21 cellular contexts compared by ENCODE assay signal in genomic region chr3:20100106-20100605, GRCh38. TPM values are rescaled to one million over a fixed set of nuclear protein-coding genes. Genes with fewer than 3 reads are reported as not detected.
DNase-seq lines count a peak whose midpoint lies in the region; ATAC-seq and TF ChIP-seq lines count a peak whose summit lies in the region.
"Had no signal": no experiment of that assay in that cellular context is flagged by ENCODE, and none has a peak within 500 bp of the region (broad histone marks: within the 10 kb centered on the region; RNA-seq: fewer than 3 reads in every experiment).

No MANE protein-coding gene starts in this region.

- H3K4me3 Mint-ChIP-seq in activated B cell treated with CpG ODN at 0.5 μM for 24 hours (no peak overlapping the region), HFFc6 (no peak overlapping the region)
- H3K4me3 Mint-ChIP-seq in stimulated activated effector memory CD8-positive, alpha-beta T cell treated with anti-CD3 and anti-CD28 coated beads, Interleukin-12 subunit alpha, Interleukin-12 subunit beta, amount 100 ng/mL, for 72 hours = peak overlapping the region; percentile 46

- H3K27me3 ChIP-seq in DND-41 (ENCODE audit: insufficient read depth, low read length, poor library complexity) (no peaks in the 10 kb centered on the region), GM23248 (replicated peaks; ENCODE audit: insufficient read depth) (no peaks in the 10 kb centered on the region)
- H3K27me3 ChIP-seq: BLaER1, left lung, ovary, testis had no signal

- H3K4me1 ChIP-seq in DND-41 (ENCODE audit: insufficient read depth, low read length) (peaks cover 49% of the 10 kb centered on the region), GM23248 (ENCODE audit: insufficient read depth) (no peaks in the 10 kb centered on the region)
- H3K4me1 ChIP-seq: testis had no signal

- in situ Hi-C loops in GM23248 (cut with MboI) = no loop called here

- H3K36me3 ChIP-seq in DND-41 (ENCODE audit: insufficient read depth, low read length) (no peaks in the 10 kb centered on the region; the same call in 1 of the 2 replicates), GM23248 (ENCODE audit: low read depth) (no peaks in the 10 kb centered on the region)
- H3K36me3 ChIP-seq: ovary had no signal

- intact Hi-C loops in activated B cell treated with CpG ODN at 0.5 μM for 24 hours (cut with micrococcal nuclease) = no loop called here

- H4K20me1 ChIP-seq in DND-41 (ENCODE audit: insufficient read depth, low read length) (peaks cover 8% of the 10 kb centered on the region; the same call in 1 of the 2 replicates), GM23248 (ENCODE audit: insufficient read depth) (no peaks in the 10 kb centered on the region; the same call in 1 of the 2 replicates)
- H4K20me1 ChIP-seq: BLaER1 had no signal

- H3K4me1 Mint-ChIP-seq in activated B cell treated with CpG ODN at 0.5 μM for 24 hours (peaks cover 14% of the 10 kb centered on the region), HFFc6 (ENCODE audit: low read depth) (no peaks in the 10 kb centered on the region)
- peaks cover 55% of the 10 kb centered on the region for H3K4me1 Mint-ChIP-seq in stimulated activated effector memory CD8-positive, alpha-beta T cell treated with anti-CD3 and anti-CD28 coated beads, Interleukin-12 subunit alpha, Interleukin-12 subunit beta, amount 100 ng/mL, for 72 hours

- ATAC-seq in DND-41 (ENCODE audit: insufficient read depth, low read depth) (no peak), activated B cell treated with CpG ODN at 0.5 μM for 24 hours (ENCODE audit: low read depth) (no peak)
- no peak for ATAC-seq in stimulated activated effector memory CD8-positive, alpha-beta T cell treated with anti-CD3 and anti-CD28 coated beads, Interleukin-12 subunit alpha, Interleukin-12 subunit beta, amount 100 ng/mL, for 72 hours

- H3K27ac Mint-ChIP-seq in activated B cell treated with CpG ODN at 0.5 μM for 24 hours (peak overlapping the region; percentile 50), HFFc6 (no peak overlapping the region)
- peak overlapping the region; percentile 94 for H3K27ac Mint-ChIP-seq in stimulated activated effector memory CD8-positive, alpha-beta T cell treated with anti-CD3 and anti-CD28 coated beads, Interleukin-12 subunit alpha, Interleukin-12 subunit beta, amount 100 ng/mL, for 72 hours

- H3K9me3 ChIP-seq in DND-41 (ENCODE audit: insufficient read depth, low read length, severe bottlenecking) = no peaks in the 10 kb centered on the region
- no peaks in the 10 kb centered on the region for H3K9me3 ChIP-seq in GM23248 (ENCODE audit: low read depth)
- H3K9me3 ChIP-seq: BLaER1, left lung, ovary, testis had no signal

- DNase-seq in DND-41 (no peak), activated B cell treated with CpG ODN at 0.5 μM for 24 hours (no peak), globus pallidus (ENCODE audit: low spot score) (peak; percentile 75), DMS153 (lab: John Stamatoyannopoulos, UW) (no peak), HFFc6 (no peak), GM23248 (no peak)
- no peak for DNase-seq in stimulated activated effector memory CD8-positive, alpha-beta T cell treated with anti-CD3 and anti-CD28 coated beads, Interleukin-12 subunit alpha, Interleukin-12 subunit beta, amount 100 ng/mL, for 72 hours (ENCODE audit: low spot score in 2 of 2)
- DNase-seq: activated effector memory CD4-positive, alpha-beta T cell treated with Interleukin-2 at 50 U/mL for 16 hours; cortex of kidney; DMS53; GOT3; KG1; left lung; NCI-H1092; NCI-H2107; ovary; PC-9; stimulated activated CD4-positive, alpha-beta T cell treated with anti-CD3 and anti-CD28 coated beads, Interleukin-2, amount 100 ng/mL, for 48 hours; testis had no signal

- TF ChIP-seq CTCF in DND-41 (IDR thresholded peaks at IDR 0.05; ENCODE audit: borderline replicate concordance, extremely low read depth, low read length, poor library complexity, severe bottlenecking) (no peak), activated B cell treated with CpG ODN at 0.5 μM for 24 hours (IDR thresholded peaks at IDR 0.05) (no peak), HFFc6 (IDR thresholded peaks at IDR 0.05) (no peak)

- H3K9ac ChIP-seq in DND-41 (ENCODE audit: low read depth, low read length) (no peak overlapping the region), GM23248 (no peak overlapping the region)
- H3K9ac ChIP-seq: BLaER1 had no signal

- H3K9me3 Mint-ChIP-seq in activated B cell treated with CpG ODN at 0.5 μM for 24 hours (no peaks in the 10 kb centered on the region), HFFc6 (no peaks in the 10 kb centered on the region)
- no peaks in the 10 kb centered on the region for H3K9me3 Mint-ChIP-seq in stimulated activated effector memory CD8-positive, alpha-beta T cell treated with anti-CD3 and anti-CD28 coated beads, Interleukin-12 subunit alpha, Interleukin-12 subunit beta, amount 100 ng/mL, for 72 hours

- H3K79me2 ChIP-seq in DND-41 (ENCODE audit: insufficient read depth, low read length) = no peaks in the 10 kb centered on the region
- no peaks in the 10 kb centered on the region for H3K79me2 ChIP-seq in GM23248 (ENCODE audit: insufficient read depth)

- H3K27ac ChIP-seq in DND-41 (ENCODE audit: low read length) (peak overlapping the region; percentile 33), GM23248 (no peak overlapping the region)
- H3K27ac ChIP-seq: BLaER1, epithelial cell of prostate, left lung, ovary, PC-9, testis had no signal

- no peaks in the 10 kb centered on the region for H3K9me2 ChIP-seq in GM23248 (ENCODE audit: insufficient read depth)

- CTCF ChIA-PET in activated B cell treated with CpG ODN at 0.5 μM for 24 hours (lab: Charles Lee) = no interaction called here

- POLR2A ChIA-PET in activated B cell treated with CpG ODN at 0.5 μM for 24 hours (lab: Charles Lee) = no interaction called here

- no peak overlapping the region for H2AFZ ChIP-seq in DND-41 (ENCODE audit: low read depth, low read length)
- no peak overlapping the region for H2AFZ ChIP-seq in GM23248
- H2AFZ ChIP-seq: PC-9 had no signal

- WGBS in GM23248 (ENCODE audit: low coverage in 1 of 2, low lambda C conversion rate in 2 of 2, missing lambda C conversion rate in 2 of 2), 2 experiments = 88 to 94% methylated on average over 1 of the region's 1 CpG

- H3K4me2 ChIP-seq in DND-41 (ENCODE audit: insufficient read depth, low read length) (no peak overlapping the region), GM23248 (ENCODE audit: unreplicated experiment) (no peak overlapping the region)
- H3K4me2 ChIP-seq: BLaER1, PC-9 had no signal

- peaks cover 63% of the 10 kb centered on the region for H3K36me3 Mint-ChIP-seq in activated B cell treated with CpG ODN at 0.5 μM for 24 hours (ENCODE audit: low read depth)
- peaks cover 78% of the 10 kb centered on the region for H3K36me3 Mint-ChIP-seq in stimulated activated effector memory CD8-positive, alpha-beta T cell treated with anti-CD3 and anti-CD28 coated beads, Interleukin-12 subunit alpha, Interleukin-12 subunit beta, amount 100 ng/mL, for 72 hours
- no peaks in the 10 kb centered on the region for H3K36me3 Mint-ChIP-seq in HFFc6 (ENCODE audit: low read depth)

- H3K27me3 Mint-ChIP-seq in activated B cell treated with CpG ODN at 0.5 μM for 24 hours (no peaks in the 10 kb centered on the region), HFFc6 (ENCODE audit: insufficient read depth) (no peaks in the 10 kb centered on the region)

- H3K4me3 ChIP-seq in DND-41 (ENCODE audit: low read depth in 1 of 2, low read length in 2 of 2) = no peak overlapping the region
- H3K4me3 ChIP-seq in GM23248 = no peak overlapping the region
- H3K4me3 ChIP-seq: BLaER1, left lung, ovary, PC-9, testis had no signal

- no peaks in the 10 kb centered on the region for H3F3A ChIP-seq in GM23248 (ENCODE audit: insufficient read depth)

RNA-seq across cellular contexts. Expression of gene KAT2B, which starts 59.9 kb away (rescaled TPM):
- total RNA-seq in activated B cell treated with CpG ODN at 0.5 μM for 24 hours = 35.9 and 36.8 TPM in 2 replicates
- total RNA-seq in HFFc6 (2021; fragmentation: NEBNext Ultra II Directional; extraction: Animal tissue kit (Norgen Biotek cat#: 25700)) = 10 to 100 TPM in 4 of 6 experiments, 1 to 10 TPM in 2; 8.3 to 17.3 (median 12.5) TPM
- total RNA-seq in GM23248 (2014; rRNA removed; shearing (Covaris generic)) = 10.4 and 13.5 TPM in 2 replicates
- polyA plus RNA-seq in GM23248 (2016; fragmentation: Nextera tagmentation; extraction: Ambion mirVana) = 1.5 TPM in 2 replicates
